22 cellular contexts compared by ENCODE assay signal in genomic region chr12:99450231-99450630, GRCh38.
"Had no signal": no experiment of that assay in that cellular context is flagged by ENCODE, and none has a peak within 500 bp of the region (broad histone marks: within the 10 kb centered on the region; RNA-seq: fewer than 3 reads in every experiment).

No MANE protein-coding gene starts in this region.

- DNase-seq: activated CD4-positive, alpha-beta T cell treated with anti-CD3 and anti-CD28 coated beads, Interleukin-2, amount 50 U/mL, for 48 hours; activated gamma-delta T cell treated with Interleukin-2 at 50 U/mL for 16 hours; activated naive CD8-positive, alpha-beta T cell treated with anti-CD3 and anti-CD28 coated beads for 36 hours; colonic mucosa; foreskin fibroblast; islet precursor cell; midbrain; stimulated activated CD4-positive, alpha-beta T cell treated with anti-CD3 and anti-CD28 coated beads, Interleukin-15, amount 100 ng/mL, for 24 hours; stimulated activated CD4-positive, alpha-beta T cell treated with anti-CD3 and anti-CD28 coated beads, Interleukin-2, amount 100 ng/mL, for 48 hours; stomach; testis; upper lobe of left lung; WERI-Rb-1 had no signal

- H3K27ac Mint-ChIP-seq: activated naive CD8-positive, alpha-beta T cell treated with anti-CD3 and anti-CD28 coated beads for 36 hours; progenitor cell of endocrine pancreas; stimulated activated effector memory CD8-positive, alpha-beta T cell treated with anti-CD3 and anti-CD28 coated beads, Interleukin-12 subunit alpha, Interleukin-12 subunit beta, amount 100 ng/mL, for 72 hours had no signal

- H3K36me3 ChIP-seq: colonic mucosa, esophagus muscularis mucosa, right atrium auricular region, stomach, upper lobe of left lung, WERI-Rb-1 had no signal

- H3K4me2 ChIP-seq: hepatocyte had no signal

- H3K36me3 Mint-ChIP-seq: activated naive CD8-positive, alpha-beta T cell treated with anti-CD3 and anti-CD28 coated beads for 36 hours; stimulated activated effector memory CD8-positive, alpha-beta T cell treated with anti-CD3 and anti-CD28 coated beads, Interleukin-12 subunit alpha, Interleukin-12 subunit beta, amount 100 ng/mL, for 72 hours had no signal

- H3K4me1 Mint-ChIP-seq: activated naive CD8-positive, alpha-beta T cell treated with anti-CD3 and anti-CD28 coated beads for 36 hours; central memory CD8-positive, alpha-beta T cell; stimulated activated effector memory CD8-positive, alpha-beta T cell treated with anti-CD3 and anti-CD28 coated beads, Interleukin-12 subunit alpha, Interleukin-12 subunit beta, amount 100 ng/mL, for 72 hours had no signal

- H3K9me3 ChIP-seq: colonic mucosa, esophagus muscularis mucosa, testis, upper lobe of left lung had no signal

- H3K79me2 ChIP-seq: hepatocyte had no signal

- H3K4me3 Mint-ChIP-seq: activated naive CD8-positive, alpha-beta T cell treated with anti-CD3 and anti-CD28 coated beads for 36 hours; central memory CD8-positive, alpha-beta T cell; stimulated activated effector memory CD8-positive, alpha-beta T cell treated with anti-CD3 and anti-CD28 coated beads, Interleukin-12 subunit alpha, Interleukin-12 subunit beta, amount 100 ng/mL, for 72 hours had no signal

- H2AFZ ChIP-seq: hepatocyte had no signal

- H3K27me3 ChIP-seq: colonic mucosa, esophagus muscularis mucosa, hepatocyte, right atrium auricular region, stomach, testis, upper lobe of left lung had no signal

- H3K4me1 ChIP-seq: colonic mucosa, right atrium auricular region, testis, upper lobe of left lung had no signal

- H3K27ac ChIP-seq: colonic mucosa, hepatocyte, right atrium auricular region, SK-N-MC, stomach, testis, upper lobe of left lung, WERI-Rb-1 had no signal

- H3K4me3 ChIP-seq: colonic mucosa, esophagus muscularis mucosa, hepatocyte, lung, right atrium auricular region, SK-N-MC, skin epidermis, stomach, testis, upper lobe of left lung had no signal

- H3K27me3 Mint-ChIP-seq: activated naive CD8-positive, alpha-beta T cell treated with anti-CD3 and anti-CD28 coated beads for 36 hours; central memory CD8-positive, alpha-beta T cell; progenitor cell of endocrine pancreas had no signal
